29 cellular contexts compared by ENCODE assay signal in genomic region chr9:3855601-3856328, GRCh38.
"Had no signal": no experiment of that assay in that cellular context is flagged by ENCODE, and none has a peak within 500 bp of the region (broad histone marks: within the 10 kb centered on the region; RNA-seq: fewer than 3 reads in every experiment).

No MANE protein-coding gene starts in this region.

- H3K36me3 Mint-ChIP-seq: stimulated activated naive B cell treated with anti-CD40 and anti-IgM and Interleukin-4, amounts not matched to agents 10 μg/mL and 1 μg/mL and 100 μg/mL, for 72 hours had no signal

- H3K9me3 ChIP-seq: adrenal gland, ascending aorta, esophagus muscularis mucosa, heart right ventricle, left lung, lower lobe of right lung, mucosa of descending colon, pancreas, prostate gland, stomach, suprapubic skin, tibial nerve had no signal

- H3K4me3 Mint-ChIP-seq: activated naive CD4-positive, alpha-beta T cell treated with anti-CD3 and anti-CD28 coated beads for 36 hours; activated naive CD8-positive, alpha-beta T cell treated with anti-CD3 and anti-CD28 coated beads for 36 hours; dendritic cell treated with granulocyte-macrophage colony-stimulating factor and Interleukin-4, amounts not matched to agents 40 ng/mL and 50 ng/mL, for 4 days; stimulated activated naive B cell treated with anti-CD40 and anti-IgM and Interleukin-4, amounts not matched to agents 10 μg/mL and 1 μg/mL and 100 μg/mL, for 72 hours had no signal

- H3K36me3 ChIP-seq: adrenal gland, pancreas, prostate gland, suprapubic skin had no signal

- H3K27me3 ChIP-seq: adrenal gland, ascending aorta, esophagus muscularis mucosa, foreskin keratinocyte, heart right ventricle, left lung, pancreas, stomach, suprapubic skin, tibial nerve had no signal

- H3K4me1 Mint-ChIP-seq: stimulated activated naive B cell treated with anti-CD40 and anti-IgM and Interleukin-4, amounts not matched to agents 10 μg/mL and 1 μg/mL and 100 μg/mL, for 72 hours had no signal

- H3K4me3 ChIP-seq: adrenal gland, ascending aorta, esophagus muscularis mucosa, heart right ventricle, left lung, lower lobe of right lung, mucosa of descending colon, pancreas, prostate gland, smooth muscle cell, stomach, suprapubic skin, tibial nerve had no signal

- DNase-seq: activated CD4-positive, alpha-beta T cell treated with anti-CD3 and anti-CD28 coated beads for 48 hours; activated CD4-positive, alpha-beta T cell treated with anti-CD3 and anti-CD28 coated beads, Interleukin-2, amount 50 U/mL, for 48 hours; activated CD8-positive, alpha-beta memory T cell treated with anti-CD3 and anti-CD28 coated beads for 24 hours; activated effector memory CD4-positive, alpha-beta T cell treated with Interleukin-2 at 50 U/mL for 16 hours; activated naive CD4-positive, alpha-beta T cell treated with anti-CD3 and anti-CD28 coated beads for 36 hours; activated naive CD8-positive, alpha-beta T cell treated with anti-CD3 and anti-CD28 coated beads for 36 hours; adrenal gland; central memory CD4-positive, alpha-beta T cell; effector CD4-positive, alpha-beta T cell; foreskin keratinocyte; heart right ventricle; kidney glomerular epithelial cell; lower lobe of right lung; mucosa of descending colon; nucleus accumbens; pancreas; retina; stimulated activated CD4-positive, alpha-beta T cell treated with anti-CD3 and anti-CD28 coated beads, Interleukin-1b, Interleukin-23, amount 100 ng/mL, for 48 hours; stimulated activated naive B cell treated with anti-CD40 and anti-IgM and Interleukin-4, amounts not matched to agents 10 μg/mL and 1 μg/mL and 100 μg/mL, for 72 hours; stomach had no signal

- H3K27me3 Mint-ChIP-seq: activated naive CD8-positive, alpha-beta T cell treated with anti-CD3 and anti-CD28 coated beads for 36 hours; dendritic cell treated with granulocyte-macrophage colony-stimulating factor and Interleukin-4, amounts not matched to agents 40 ng/mL and 50 ng/mL, for 4 days had no signal

- H3K27ac ChIP-seq: adrenal gland, ascending aorta, esophagus muscularis mucosa, foreskin keratinocyte, heart right ventricle, left lung, lower lobe of right lung, pancreas, prostate gland, stomach, suprapubic skin, VCaP had no signal

- H3K4me1 ChIP-seq: adrenal gland, ascending aorta, esophagus muscularis mucosa, heart right ventricle, left lung, lower lobe of right lung, pancreas, prostate gland, stomach, suprapubic skin had no signal

- H3K9me3 Mint-ChIP-seq: activated naive CD4-positive, alpha-beta T cell treated with anti-CD3 and anti-CD28 coated beads for 36 hours; activated naive CD8-positive, alpha-beta T cell treated with anti-CD3 and anti-CD28 coated beads for 36 hours; dendritic cell treated with granulocyte-macrophage colony-stimulating factor and Interleukin-4, amounts not matched to agents 40 ng/mL and 50 ng/mL, for 4 days; stimulated activated naive B cell treated with anti-CD40 and anti-IgM and Interleukin-4, amounts not matched to agents 10 μg/mL and 1 μg/mL and 100 μg/mL, for 72 hours had no signal

- H3K27ac Mint-ChIP-seq: activated naive CD4-positive, alpha-beta T cell treated with anti-CD3 and anti-CD28 coated beads for 36 hours; activated naive CD8-positive, alpha-beta T cell treated with anti-CD3 and anti-CD28 coated beads for 36 hours; dendritic cell treated with granulocyte-macrophage colony-stimulating factor and Interleukin-4, amounts not matched to agents 40 ng/mL and 50 ng/mL, for 4 days; stimulated activated naive B cell treated with anti-CD40 and anti-IgM and Interleukin-4, amounts not matched to agents 10 μg/mL and 1 μg/mL and 100 μg/mL, for 72 hours had no signal

- H3K4me2 ChIP-seq: smooth muscle cell had no signal
